Comparison of ENCODE assay signal across 23 cellular contexts in genomic region chr4:151603377-151603776, GRCh38.
A peak's percentile ranks its signal among the peaks of the same experiment; 100 is the strongest.
DNase-seq lines count a peak whose midpoint lies in the region; FAIRE-seq and TF ChIP-seq lines count a peak whose summit lies in the region.
"Had no signal": no experiment of that assay in that cellular context is flagged by ENCODE, and none has a peak within 500 bp of the region (broad histone marks: within the 10 kb centered on the region; RNA-seq: fewer than 3 reads in every experiment).

No MANE protein-coding gene starts in this region.

- H3K4me1 ChIP-seq in BLaER1 (peaks cover 12% of the 10 kb centered on the region; the same call in 1 of the 2 replicates), HEK293 (ENCODE audit: control insufficient read depth, insufficient read depth, low read length) (no peaks in the 10 kb centered on the region), trophoblast cell (ENCODE audit: control insufficient read depth in 1 of 2, insufficient read depth in 2 of 2, low read length in 2 of 2) (peaks cover 10 to 16% of the 10 kb centered on the region in 2 experiments)

- WGBS in trophoblast cell (ENCODE audit: extremely low coverage, insufficient coverage, insufficient read length): no CpG with 5 or more reads among the region's 2 CpGs

- CTCF ChIA-PET in HEK293 (lab: Yijun Ruan, JAX): interaction anchor here (0.6 to 1.9 kb wide), 4 partner anchors 43 to 538 kb away, joined by 3 to 7 read pairs (median 4); no protein-coding TSS in a partner anchor
- CTCF ChIA-PET in GM10248 (lab: Yijun Ruan, JAX): interaction anchor here (0.7 to 1.5 kb wide), 6 partner anchors 11 to 486 kb away, joined by 3 to 6 read pairs (median 4); no protein-coding TSS in a partner anchor

- no peak overlapping the region for H3K9ac ChIP-seq in BLaER1
- no peak overlapping the region for H3K9ac ChIP-seq in trophoblast cell (ENCODE audit: low read length)
- H3K9ac ChIP-seq: BLaER1 treated with 17β-estradiol and CSF1 and Interleukin-3, amounts not matched to agents 10 nM and 100 nM had no signal

- H3K18ac ChIP-seq in trophoblast cell (ENCODE audit: low read length): no peak overlapping the region

- H3K23ac ChIP-seq in trophoblast cell (ENCODE audit: low read length): no peak overlapping the region

- H3K27me3 ChIP-seq in BLaER1 (no peaks in the 10 kb centered on the region), trophoblast cell (ENCODE audit: insufficient read depth, low read length) (no peaks in the 10 kb centered on the region)
- H3K27me3 ChIP-seq: BE2C; BLaER1 treated with 17β-estradiol and CSF1 and Interleukin-3, amounts not matched to agents 10 nM and 100 nM had no signal

- H3K36me3 Mint-ChIP-seq in HFFc6 (ENCODE audit: low read depth): peaks cover 6% of the 10 kb centered on the region; the same call in 1 of the 2 replicates
- H3K36me3 Mint-ChIP-seq: CD8-positive, alpha-beta T cell had no signal

- no peaks in the 10 kb centered on the region for H3K9me3 Mint-ChIP-seq in HFFc6
- H3K9me3 Mint-ChIP-seq: CD4-positive, alpha-beta T cell; CD8-positive, alpha-beta T cell had no signal

- no peak overlapping the region for H3K27ac ChIP-seq in BLaER1
- H3K27ac ChIP-seq in HEK293 (ENCODE audit: extremely low read depth, low read depth, low read length): no peak overlapping the region
- no peak overlapping the region for H3K27ac ChIP-seq in trophoblast cell (ENCODE audit: low read depth, low read length)
- H3K27ac ChIP-seq: BLaER1 treated with 17β-estradiol and CSF1 and Interleukin-3, amounts not matched to agents 10 nM and 100 nM; C4-2B had no signal

- H3K27ac Mint-ChIP-seq in HFFc6: no peak overlapping the region
- H3K27ac Mint-ChIP-seq: CD4-positive, alpha-beta T cell; CD8-positive, alpha-beta T cell had no signal

- H2BK5ac ChIP-seq in trophoblast cell (ENCODE audit: low read depth, low read length, poor library complexity): no peak overlapping the region

- H2AK5ac ChIP-seq in trophoblast cell (ENCODE audit: low read length): no peak overlapping the region

- POLR2A ChIA-PET in HEK293 (lab: Yijun Ruan, JAX) (no interaction called here), GM10248 (lab: Yijun Ruan, JAX) (no interaction called here)

- peak; percentile 60 for FAIRE-seq in GM12892 (lab: Jason Lieb, UNC)
- FAIRE-seq: A204.1, D721Med, G401.6, GM12878 had no signal

- TF ChIP-seq POLR2A in GM12892 (IDR thresholded peaks at IDR 0.05; ENCODE audit: low read depth, low read length): no peak

- no peak overlapping the region for H2BK120ac ChIP-seq in trophoblast cell (ENCODE audit: insufficient read depth, low read length, poor library complexity)

- no peak overlapping the region for H3K4ac ChIP-seq in trophoblast cell (ENCODE audit: low read depth, low read length)

- H2AFZ ChIP-seq in trophoblast cell (ENCODE audit: insufficient read depth, low read length, poor library complexity): no peak overlapping the region

- peaks cover 3% of the 10 kb centered on the region; the same call in 1 of the 2 replicates for H3K27me3 Mint-ChIP-seq in HFFc6 (ENCODE audit: insufficient read depth)
- H3K27me3 Mint-ChIP-seq: CD4-positive, alpha-beta T cell had no signal

- H3K36me3 ChIP-seq in BLaER1 (no peaks in the 10 kb centered on the region), HEK293 (ENCODE audit: control insufficient read depth in 2 of 2, insufficient read depth in 1 of 2, low read length in 2 of 2) (no peaks in the 10 kb centered on the region), trophoblast cell (ENCODE audit: control insufficient read depth in 1 of 2, insufficient read depth in 2 of 2, low read length in 2 of 2) (no peaks in the 10 kb centered on the region)
- H3K36me3 ChIP-seq: BE2C; BLaER1 treated with 17β-estradiol and CSF1 and Interleukin-3, amounts not matched to agents 10 nM and 100 nM had no signal

- no peak overlapping the region for H4K12ac ChIP-seq in trophoblast cell (ENCODE audit: low read depth, low read length)

- peaks cover 5% of the 10 kb centered on the region for H3K79me1 ChIP-seq in trophoblast cell (ENCODE audit: low read length)

- no peaks in the 10 kb centered on the region for H3K79me2 ChIP-seq in trophoblast cell (ENCODE audit: control insufficient read depth, insufficient read depth, low read length, poor library complexity)

- no peak overlapping the region for H4K8ac ChIP-seq in trophoblast cell (ENCODE audit: low read depth, low read length)

- no peaks in the 10 kb centered on the region for H4K20me1 ChIP-seq in BLaER1
- H4K20me1 ChIP-seq: BLaER1 treated with 17β-estradiol and CSF1 and Interleukin-3, amounts not matched to agents 10 nM and 100 nM had no signal

- H3K14ac ChIP-seq in trophoblast cell (ENCODE audit: low read length): no peak overlapping the region

- H3K9me3 ChIP-seq in BLaER1 (0 out of 2 replicates have a peak, but pooled peaks cover 7% of the 10 kb centered on the region), HEK293 (ENCODE audit: control insufficient read depth, insufficient read depth, low read depth, low read length) (no peaks in the 10 kb centered on the region), trophoblast cell (ENCODE audit: insufficient read depth, low read depth, low read length) (no peaks in the 10 kb centered on the region)
- H3K9me3 ChIP-seq: BE2C; BLaER1 treated with 17β-estradiol and CSF1 and Interleukin-3, amounts not matched to agents 10 nM and 100 nM; Caco-2 had no signal

- H4K91ac ChIP-seq in trophoblast cell (ENCODE audit: low read depth, low read length): no peak overlapping the region

- DNase-seq in GM12892 (ENCODE audit: insufficient read length) (no peak), trophoblast cell (peak; percentile 40 to 71), ecto neural progenitor cell (ENCODE audit: low spot score) (no peak), HFFc6 (no peak), ureter (ENCODE audit: low spot score) (no peak), GM10248 (ENCODE audit: extremely low spot score) (no peak)
- DNase-seq: 8988T; ACHN; BE2C; Caco-2; Calu3; CD4-positive, alpha-beta T cell; CD8-positive, alpha-beta T cell; DMS79 treated with DMSO at 0.1 percent for 48 hours; GF-D8 had no signal

- H3K4me2 ChIP-seq in BLaER1 (peak overlapping the region; percentile 6; the same call in 1 of the 2 replicates), trophoblast cell (ENCODE audit: low read length) (no peak overlapping the region)

- TF ChIP-seq CTCF in HEK293 (tag by site-specific recombination; IDR thresholded peaks at IDR 0.05): no peak
- TF ChIP-seq CTCF in HFFc6 (IDR thresholded peaks at IDR 0.05): no peak
- TF ChIP-seq CTCF in GM10248 (IDR thresholded peaks at IDR 0.05; ENCODE audit: control extremely low read depth, extremely low read depth, low read depth, missing control alignments): no peak

- H3K4me3 ChIP-seq in BLaER1: no peak overlapping the region
- no peak overlapping the region for H3K4me3 ChIP-seq in HEK293 (ENCODE audit: low read depth, low read length)
- H3K4me3 ChIP-seq in trophoblast cell (ENCODE audit: low read depth, low read length): no peak overlapping the region
- H3K4me3 ChIP-seq: BLaER1 treated with 17β-estradiol and CSF1 and Interleukin-3, amounts not matched to agents 10 nM and 100 nM; GM12878 had no signal

- peaks cover 23% of the 10 kb centered on the region for H3K4me1 Mint-ChIP-seq in HFFc6 (ENCODE audit: low read depth)

- no peak overlapping the region for H3K4me3 Mint-ChIP-seq in HFFc6
- H3K4me3 Mint-ChIP-seq: CD4-positive, alpha-beta T cell; CD8-positive, alpha-beta T cell had no signal

- H2BK12ac ChIP-seq in trophoblast cell (ENCODE audit: low read length): no peak overlapping the region

TF ChIP-seq in HEK293, 187 proteins besides CTCF, POLR2A, EP300 and RAD21:
- peak; percentile 69 for TF ChIP-seq SCRT2 (tag by site-specific recombination; IDR thresholded peaks at IDR 0.05)
- no peak for TF ChIP-seq ZNF596 (tag by site-specific recombination; IDR thresholded peaks at IDR 0.05)

Comparison
In these comparisons a context has a peak if more than half of its experiments do, and no peak if none do; other contexts are left out.
1. DNase-seq: peak in trophoblast cell (2 of 2); none in GM12892 (single experiment), ecto neural progenitor cell (single experiment), HFFc6 (single experiment), ureter (single experiment) and GM10248 (single experiment).